Comparison of ENCODE assay signal across 24 cellular contexts in genomic region chr1:226751214-226751613, GRCh38.
"Had no signal": no experiment of that assay in that cellular context is flagged by ENCODE, and none has a peak within 500 bp of the region (broad histone marks: within the 10 kb centered on the region; RNA-seq: fewer than 3 reads in every experiment).

No MANE protein-coding gene starts in this region.

- DNase-seq: natural killer cell; occipital lobe; ovary; psoas muscle; right cardiac atrium; right lobe of liver; sigmoid colon; small intestine; stimulated activated CD4-positive, alpha-beta T cell treated with anti-CD3 and anti-CD28 coated beads, Interleukin-15, amount 100 ng/mL, for 24 hours; stimulated activated CD4-positive, alpha-beta T cell treated with anti-CD3 and anti-CD28 coated beads, Interleukin-2, amount 100 ng/mL, for 24 hours; stimulated activated CD4-positive, alpha-beta T cell treated with anti-CD3 and anti-CD28 coated beads, Interleukin-2, amount 100 ng/mL, for 48 hours; stimulated activated CD4-positive, alpha-beta T cell treated with anti-CD3 and anti-CD28 coated beads, Interleukin-4, amount 100 ng/mL, for 24 hours; stimulated activated naive B cell treated with anti-CD40 and anti-IgM and Interleukin-4, amounts not matched to agents 10 μg/mL and 1 μg/mL and 100 μg/mL, for 72 hours; stimulated activated naive CD4-positive, alpha-beta T cell treated with Interleukin-2 at 50 U/mL for 16 hours; stomach; thyroid gland; trophoblast cell; upper lobe of left lung had no signal

- H3K4me2 ChIP-seq: neural progenitor cell had no signal

- H3K4me3 ChIP-seq: neural progenitor cell, ovary, psoas muscle, right lobe of liver, sigmoid colon, stomach, thoracic aorta, thyroid gland, tibial nerve, upper lobe of left lung, vagina had no signal

- H3K36me3 ChIP-seq: neural progenitor cell, ovary, right lobe of liver, sigmoid colon, stomach, thoracic aorta, thyroid gland, tibial nerve, upper lobe of left lung, vagina had no signal

- H3K79me2 ChIP-seq: parathyroid adenoma had no signal

- H3K9me3 ChIP-seq: ovary, psoas muscle, right lobe of liver, sigmoid colon, stomach, thoracic aorta, thyroid gland, tibial nerve, upper lobe of left lung, vagina had no signal

- H2AFZ ChIP-seq: neural progenitor cell, parathyroid adenoma had no signal

- ATAC-seq: natural killer cell; psoas muscle; right cardiac atrium; right lobe of liver; stimulated activated effector memory CD8-positive, alpha-beta T cell treated with anti-CD3 and anti-CD28 coated beads, Interleukin-12 subunit alpha, Interleukin-12 subunit beta, amount 100 ng/mL, for 72 hours; stimulated activated naive B cell treated with anti-CD40 and anti-IgM and Interleukin-4, amounts not matched to agents 10 μg/mL and 1 μg/mL and 100 μg/mL, for 72 hours had no signal

- H3K4me1 ChIP-seq: neural progenitor cell, parathyroid adenoma, psoas muscle, right lobe of liver, sigmoid colon, stomach, thyroid gland, upper lobe of left lung, vagina had no signal

- H3K27ac ChIP-seq: neural progenitor cell, ovary, parathyroid adenoma, psoas muscle, right lobe of liver, sigmoid colon, stomach, thoracic aorta, thyroid gland, tibial nerve, upper lobe of left lung, vagina had no signal
